ENCODE assay signal across 11 cellular contexts in the genomic region with DNA sequence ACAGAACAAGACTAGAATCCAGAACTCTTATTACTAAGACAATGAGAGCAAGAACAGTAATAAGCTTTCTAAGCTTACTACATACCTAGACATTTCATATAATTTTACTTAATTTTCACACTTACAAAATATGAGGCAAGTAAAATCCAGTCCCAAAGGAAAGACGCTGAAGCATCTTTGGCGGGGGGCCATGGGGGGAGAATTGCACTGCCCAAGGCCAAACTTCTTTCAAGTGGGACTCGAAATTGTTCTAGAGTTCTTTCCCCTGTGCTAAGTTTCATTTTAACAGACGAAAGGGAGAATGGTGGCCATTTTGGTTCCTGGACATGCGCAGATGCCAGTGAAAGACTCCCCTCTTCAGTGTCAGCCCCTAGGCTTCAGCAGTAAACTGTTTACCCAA.
DNase-seq lines count a peak whose midpoint lies in the region; ATAC-seq lines count a peak whose summit lies in the region.
"Had no signal": no experiment of that assay in that cellular context is flagged by ENCODE, and none has a peak within 500 bp of the region (broad histone marks: within the 10 kb centered on the region; RNA-seq: fewer than 3 reads in every experiment).

No MANE protein-coding gene starts in this region.

- H3K4me3 Mint-ChIP-seq in activated CD4-positive, alpha-beta T cell treated with anti-CD3 and anti-CD28 coated beads, Interleukin-2, amount 10 ng/mL, durations not matched to agents 7 days and 5 days = no peak overlapping the region
- no peak overlapping the region for H3K4me3 Mint-ChIP-seq in IgD-negative memory B cell
- H3K4me3 Mint-ChIP-seq in stimulated activated effector memory CD8-positive, alpha-beta T cell treated with anti-CD3 and anti-CD28 coated beads, Interleukin-12 subunit alpha, Interleukin-12 subunit beta, amount 100 ng/mL, for 72 hours = no peak overlapping the region
- H3K4me3 Mint-ChIP-seq: CD8-positive, alpha-beta memory T cell; H9 had no signal

- intact Hi-C loops in left ventricle myocardium superior (cut with micrococcal nuclease) = no loop called here

- POLR2A ChIA-PET in activated CD4-positive, alpha-beta T cell treated with anti-CD3 and anti-CD28 coated beads, Interleukin-2, amount 10 ng/mL, durations not matched to agents 7 days and 5 days (lab: Charles Lee) = no interaction called here

- H3K4me1 Mint-ChIP-seq in activated CD4-positive, alpha-beta T cell treated with anti-CD3 and anti-CD28 coated beads, Interleukin-2, amount 10 ng/mL, durations not matched to agents 7 days and 5 days = peaks cover 8% of the 10 kb centered on the region
- peaks cover 17 to 22% (median 21%) of the 10 kb centered on the region in 3 donors for H3K4me1 Mint-ChIP-seq in IgD-negative memory B cell
- peaks cover 35% of the 10 kb centered on the region for H3K4me1 Mint-ChIP-seq in stimulated activated effector memory CD8-positive, alpha-beta T cell treated with anti-CD3 and anti-CD28 coated beads, Interleukin-12 subunit alpha, Interleukin-12 subunit beta, amount 100 ng/mL, for 72 hours

- no peaks in the 10 kb centered on the region for H3K9me3 Mint-ChIP-seq in activated CD4-positive, alpha-beta T cell treated with anti-CD3 and anti-CD28 coated beads, Interleukin-2, amount 10 ng/mL, durations not matched to agents 7 days and 5 days
- no peaks in the 10 kb centered on the region for H3K9me3 Mint-ChIP-seq in IgD-negative memory B cell
- no peaks in the 10 kb centered on the region for H3K9me3 Mint-ChIP-seq in stimulated activated effector memory CD8-positive, alpha-beta T cell treated with anti-CD3 and anti-CD28 coated beads, Interleukin-12 subunit alpha, Interleukin-12 subunit beta, amount 100 ng/mL, for 72 hours
- H3K9me3 Mint-ChIP-seq: CD8-positive, alpha-beta memory T cell; H9 had no signal

- H3K27ac Mint-ChIP-seq in activated CD4-positive, alpha-beta T cell treated with anti-CD3 and anti-CD28 coated beads, Interleukin-2, amount 10 ng/mL, durations not matched to agents 7 days and 5 days = peak overlapping the region; percentile 41
- H3K27ac Mint-ChIP-seq in IgD-negative memory B cell = peak overlapping the region in 2 of 3 donors; percentile 50 to 56
- peak overlapping the region; percentile 56 for H3K27ac Mint-ChIP-seq in stimulated activated effector memory CD8-positive, alpha-beta T cell treated with anti-CD3 and anti-CD28 coated beads, Interleukin-12 subunit alpha, Interleukin-12 subunit beta, amount 100 ng/mL, for 72 hours

- DNase-seq in activated CD4-positive, alpha-beta T cell treated with anti-CD3 and anti-CD28 coated beads, Interleukin-2, amount 10 ng/mL, durations not matched to agents 7 days and 5 days = no peak
- no peak for DNase-seq in activated CD4-positive, alpha-beta T cell treated with anti-CD3 and anti-CD28 coated beads, Interleukin-2, amount 50 U/mL, for 4 hours
- peak; percentile 36 for DNase-seq in left ventricle myocardium superior
- DNase-seq in stimulated activated effector memory CD8-positive, alpha-beta T cell treated with anti-CD3 and anti-CD28 coated beads, Interleukin-12 subunit alpha, Interleukin-12 subunit beta, amount 100 ng/mL, for 72 hours (ENCODE audit: low spot score in 2 of 2) = no peak
- DNase-seq in putamen (ENCODE audit: low spot score) = no peak
- no peak for DNase-seq in iPS-NIHi7 (ENCODE audit: extremely low spot score)
- DNase-seq: CD8-positive, alpha-beta memory T cell; DMS79; H9 had no signal

- CTCF ChIA-PET in activated CD4-positive, alpha-beta T cell treated with anti-CD3 and anti-CD28 coated beads, Interleukin-2, amount 10 ng/mL, durations not matched to agents 7 days and 5 days (lab: Charles Lee) = interaction anchor here (1.8 kb wide), 1 partner anchor 16 kb away, joined by 5 read pairs; no protein-coding TSS in a partner anchor

- no peaks in the 10 kb centered on the region for H3K27me3 Mint-ChIP-seq in activated CD4-positive, alpha-beta T cell treated with anti-CD3 and anti-CD28 coated beads, Interleukin-2, amount 10 ng/mL, durations not matched to agents 7 days and 5 days
- no peaks in the 10 kb centered on the region for H3K27me3 Mint-ChIP-seq in IgD-negative memory B cell
- H3K27me3 Mint-ChIP-seq: CD8-positive, alpha-beta memory T cell had no signal

- H3K36me3 Mint-ChIP-seq in activated CD4-positive, alpha-beta T cell treated with anti-CD3 and anti-CD28 coated beads, Interleukin-2, amount 10 ng/mL, durations not matched to agents 7 days and 5 days (ENCODE audit: low read depth) = peaks cover 55% of the 10 kb centered on the region
- H3K36me3 Mint-ChIP-seq in IgD-negative memory B cell = peaks cover 9% of the 10 kb centered on the region
- H3K36me3 Mint-ChIP-seq in stimulated activated effector memory CD8-positive, alpha-beta T cell treated with anti-CD3 and anti-CD28 coated beads, Interleukin-12 subunit alpha, Interleukin-12 subunit beta, amount 100 ng/mL, for 72 hours = peaks cover 100% of the 10 kb centered on the region

- ATAC-seq in left ventricle myocardium superior (no peak), HG03108 (IDR thresholded peaks at IDR 0.05; ENCODE audit: unreplicated experiment) (no peak)
- ATAC-seq in stimulated activated effector memory CD8-positive, alpha-beta T cell treated with anti-CD3 and anti-CD28 coated beads, Interleukin-12 subunit alpha, Interleukin-12 subunit beta, amount 100 ng/mL, for 72 hours = no peak
